24 cellular contexts compared by ENCODE assay signal in the genomic region with DNA sequence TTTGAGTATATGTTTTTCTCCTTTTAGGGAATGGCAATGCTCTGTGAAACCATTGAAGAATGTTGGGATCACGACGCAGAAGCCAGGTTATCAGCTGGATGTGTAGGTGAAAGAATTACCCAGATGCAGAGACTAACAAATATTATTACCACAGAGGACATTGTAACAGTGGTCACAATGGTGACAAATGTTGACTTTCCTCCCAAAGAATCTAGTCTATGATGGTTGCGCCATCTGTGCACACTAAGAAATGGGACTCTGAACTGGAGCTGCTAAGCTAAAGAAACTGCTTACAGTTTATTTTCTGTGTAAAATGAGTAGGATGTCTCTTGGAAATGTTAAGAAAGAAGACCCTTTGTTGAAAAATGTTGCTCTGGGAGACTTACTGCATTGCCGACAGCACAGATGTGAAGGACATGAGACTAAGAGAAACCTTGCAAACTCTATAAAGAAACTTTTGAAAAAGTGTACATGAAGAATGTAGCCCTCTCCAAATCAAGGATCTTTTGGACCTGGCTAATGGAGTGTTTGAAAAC.
"Had no signal": no experiment of that assay in that cellular context is flagged by ENCODE, and none has a peak within 500 bp of the region (broad histone marks: within the 10 kb centered on the region; RNA-seq: fewer than 3 reads in every experiment).

No MANE protein-coding gene starts in this region.

- H3K27me3 ChIP-seq: body of pancreas, left lung, pancreas, right atrium auricular region, thyroid gland had no signal

- H3K36me3 Mint-ChIP-seq: natural killer cell had no signal

- DNase-seq: activated CD4-positive, alpha-beta T cell treated with anti-CD3 and anti-CD28 coated beads for 1 hour; activated CD4-positive, alpha-beta T cell treated with anti-CD3 and anti-CD28 coated beads, Interleukin-2, amount 50 U/mL, for 4 hours; activated CD8-positive, alpha-beta memory T cell treated with anti-CD3 and anti-CD28 coated beads for 24 hours; activated CD8-positive, alpha-beta memory T cell treated with anti-CD3 and anti-CD28 coated beads, Interleukin-2, amount 50 U/mL, for 4 hours; activated effector memory CD4-positive, alpha-beta T cell treated with anti-CD3 and anti-CD28 coated beads, Interleukin-2, amount 50 U/mL, for 16 hours; activated naive CD4-positive, alpha-beta T cell treated with anti-CD3 and anti-CD28 coated beads, Interleukin-2, amount 10 ng/mL, durations not matched to agents 7 days and 5 days; activated T-cell treated with anti-CD3 and anti-CD28 coated beads, Interleukin-2, amount 50 U/mL, for 4 hours; anterior cingulate cortex; body of pancreas; effector memory CD4-positive, alpha-beta T cell; foreskin melanocyte; immature natural killer cell; left lung; natural killer cell; pancreas; psoas muscle; stimulated activated CD4-positive, alpha-beta T cell treated with anti-CD3 and anti-CD28 coated beads, Interleukin-1b, Interleukin-23, amount 100 ng/mL, for 48 hours; substantia nigra; thyroid gland; WERI-Rb-1 had no signal

- H3K4me3 Mint-ChIP-seq: activated naive CD4-positive, alpha-beta T cell treated with anti-CD3 and anti-CD28 coated beads, Interleukin-2, amount 10 ng/mL, durations not matched to agents 7 days and 5 days; activated T-cell treated with anti-CD3 and anti-CD28 coated beads, Interleukin-2, amount 50 U/mL, for 4 hours; central memory CD8-positive, alpha-beta T cell; immature natural killer cell; mesothelial cell of epicardium; natural killer cell; stimulated activated naive CD8-positive, alpha-beta T cell treated with anti-CD3 and anti-CD28 coated beads, Interleukin-15, Interleukin-2, amounts not matched to agents 100 ng/mL and 50 ng/mL, for 24 hours had no signal

- H3K9me3 Mint-ChIP-seq: activated naive CD4-positive, alpha-beta T cell treated with anti-CD3 and anti-CD28 coated beads, Interleukin-2, amount 10 ng/mL, durations not matched to agents 7 days and 5 days; activated T-cell treated with anti-CD3 and anti-CD28 coated beads, Interleukin-2, amount 50 U/mL, for 4 hours; central memory CD8-positive, alpha-beta T cell; immature natural killer cell; mesothelial cell of epicardium; natural killer cell; stimulated activated naive CD8-positive, alpha-beta T cell treated with anti-CD3 and anti-CD28 coated beads, Interleukin-15, Interleukin-2, amounts not matched to agents 100 ng/mL and 50 ng/mL, for 24 hours had no signal

- H3K4me1 Mint-ChIP-seq: central memory CD8-positive, alpha-beta T cell; immature natural killer cell; natural killer cell had no signal

- ATAC-seq: activated T-cell treated with anti-CD3 and anti-CD28 coated beads, Interleukin-2, amount 50 U/mL, for 4 hours; body of pancreas; left lung; natural killer cell; pancreas; psoas muscle had no signal

- H3K27ac ChIP-seq: body of pancreas, left lung, pancreas, psoas muscle, right atrium auricular region, thyroid gland, WERI-Rb-1 had no signal

- H3K9me3 ChIP-seq: body of pancreas, left lung, pancreas, psoas muscle, right atrium auricular region, thyroid gland had no signal

- H3K36me3 ChIP-seq: pancreas had no signal

- H3K4me3 ChIP-seq: body of pancreas, left lung, pancreas, psoas muscle, right atrium auricular region, thyroid gland had no signal

- H3K4me1 ChIP-seq: left lung, right atrium auricular region had no signal

- H3K27me3 Mint-ChIP-seq: activated naive CD4-positive, alpha-beta T cell treated with anti-CD3 and anti-CD28 coated beads, Interleukin-2, amount 10 ng/mL, durations not matched to agents 7 days and 5 days; central memory CD8-positive, alpha-beta T cell; stimulated activated naive CD8-positive, alpha-beta T cell treated with anti-CD3 and anti-CD28 coated beads, Interleukin-15, Interleukin-2, amounts not matched to agents 100 ng/mL and 50 ng/mL, for 24 hours had no signal

- H3K27ac Mint-ChIP-seq: activated naive CD4-positive, alpha-beta T cell treated with anti-CD3 and anti-CD28 coated beads, Interleukin-2, amount 10 ng/mL, durations not matched to agents 7 days and 5 days; mesothelial cell of epicardium; natural killer cell; stimulated activated naive CD8-positive, alpha-beta T cell treated with anti-CD3 and anti-CD28 coated beads, Interleukin-15, Interleukin-2, amounts not matched to agents 100 ng/mL and 50 ng/mL, for 24 hours had no signal
